ENCODE assay signal across 16 cellular contexts in genomic region chr11:41245704-41246398, GRCh38.
DNase-seq lines count a peak whose midpoint lies in the region; ATAC-seq lines count a peak whose summit lies in the region.
"Had no signal": no experiment of that assay in that cellular context is flagged by ENCODE, and none has a peak within 500 bp of the region (broad histone marks: within the 10 kb centered on the region; RNA-seq: fewer than 3 reads in every experiment).

No MANE protein-coding gene starts in this region.

- H3K4me1 ChIP-seq in right cardiac atrium (ENCODE audit: control insufficient read depth, insufficient read depth, low read length): no peaks in the 10 kb centered on the region

- H3K36me3 Mint-ChIP-seq in activated naive CD8-positive, alpha-beta T cell treated with anti-CD3 and anti-CD28 coated beads, Interleukin-2, amount 50 U/mL, for 24 hours (ENCODE audit: low read depth): no peaks in the 10 kb centered on the region
- no peaks in the 10 kb centered on the region for H3K36me3 Mint-ChIP-seq in natural killer cell treated with Interleukin-12 subunit alpha and Interleukin-12 subunit beta and Interleukin-15 and Interleukin-18, amount 100 ng/mL, for 72 hours
- H3K36me3 Mint-ChIP-seq: activated naive CD8-positive, alpha-beta T cell treated with anti-CD3 and anti-CD28 coated beads for 36 hours; CD8-positive, alpha-beta T cell had no signal

- H3K4me3 ChIP-seq in right cardiac atrium (ENCODE audit: low read length): no peak overlapping the region
- H3K4me3 ChIP-seq: ovary had no signal

- peak; percentile 36 to 76 for ATAC-seq in right cardiac atrium
- peak; percentile 13 for ATAC-seq in sciatic nerve
- ATAC-seq in activated naive CD8-positive, alpha-beta T cell treated with anti-CD3 and anti-CD28 coated beads, Interleukin-2, amount 50 U/mL, for 24 hours: no peak
- ATAC-seq in natural killer cell treated with Interleukin-12 subunit alpha and Interleukin-12 subunit beta and Interleukin-15 and Interleukin-18, amount 100 ng/mL, for 72 hours: no peak
- ATAC-seq: CD8-positive, alpha-beta T cell had no signal

- H3K4me1 Mint-ChIP-seq in activated naive CD8-positive, alpha-beta T cell treated with anti-CD3 and anti-CD28 coated beads, Interleukin-2, amount 50 U/mL, for 24 hours: no peaks in the 10 kb centered on the region
- no peaks in the 10 kb centered on the region for H3K4me1 Mint-ChIP-seq in natural killer cell treated with Interleukin-12 subunit alpha and Interleukin-12 subunit beta and Interleukin-15 and Interleukin-18, amount 100 ng/mL, for 72 hours (ENCODE audit: low read depth in 2 of 2)
- H3K4me1 Mint-ChIP-seq: activated naive CD8-positive, alpha-beta T cell treated with anti-CD3 and anti-CD28 coated beads for 36 hours had no signal

- no peaks in the 10 kb centered on the region for H3K9me3 ChIP-seq in right cardiac atrium (ENCODE audit: control insufficient read depth, low read length)
- H3K9me3 ChIP-seq: ovary had no signal

- no peaks in the 10 kb centered on the region for H3K27me3 ChIP-seq in right cardiac atrium (ENCODE audit: control insufficient read depth, insufficient read depth)
- H3K27me3 ChIP-seq: ovary had no signal

- H3K27ac Mint-ChIP-seq in activated naive CD8-positive, alpha-beta T cell treated with anti-CD3 and anti-CD28 coated beads, Interleukin-2, amount 50 U/mL, for 24 hours: no peak overlapping the region
- no peak overlapping the region for H3K27ac Mint-ChIP-seq in natural killer cell treated with Interleukin-12 subunit alpha and Interleukin-12 subunit beta and Interleukin-15 and Interleukin-18, amount 100 ng/mL, for 72 hours
- H3K27ac Mint-ChIP-seq: activated naive CD8-positive, alpha-beta T cell treated with anti-CD3 and anti-CD28 coated beads for 36 hours; CD8-positive, alpha-beta T cell; T-helper 2 cell treated with Interferon-gamma antibody and Interleukin-4, amounts not matched to agents 5 μg/mL and 100 μg/mL, for 36 hours had no signal

- peaks cover 25% of the 10 kb centered on the region for H3K9me3 Mint-ChIP-seq in activated naive CD8-positive, alpha-beta T cell treated with anti-CD3 and anti-CD28 coated beads, Interleukin-2, amount 50 U/mL, for 24 hours
- H3K9me3 Mint-ChIP-seq in natural killer cell treated with Interleukin-12 subunit alpha and Interleukin-12 subunit beta and Interleukin-15 and Interleukin-18, amount 100 ng/mL, for 72 hours: peaks cover 25% of the 10 kb centered on the region

- H3K4me3 Mint-ChIP-seq in activated naive CD8-positive, alpha-beta T cell treated with anti-CD3 and anti-CD28 coated beads, Interleukin-2, amount 50 U/mL, for 24 hours: no peak overlapping the region
- no peak overlapping the region for H3K4me3 Mint-ChIP-seq in natural killer cell treated with Interleukin-12 subunit alpha and Interleukin-12 subunit beta and Interleukin-15 and Interleukin-18, amount 100 ng/mL, for 72 hours
- H3K4me3 Mint-ChIP-seq: activated naive CD8-positive, alpha-beta T cell treated with anti-CD3 and anti-CD28 coated beads for 36 hours; CD8-positive, alpha-beta T cell; T-helper 2 cell treated with Interferon-gamma antibody and Interleukin-4, amounts not matched to agents 5 μg/mL and 100 μg/mL, for 36 hours had no signal

- H3K27ac ChIP-seq in right cardiac atrium (ENCODE audit: low read length): no peak overlapping the region
- H3K27ac ChIP-seq: ovary had no signal

- DNase-seq in NCI-H146 (lab: John Stamatoyannopoulos, UW): peak; percentile 25
- no peak for DNase-seq in NCI-H146 treated with DMSO at 0.1 percent for 48 hours (lab: John Stamatoyannopoulos, UW; ENCODE audit: unreplicated experiment)
- peak; percentile 47 for DNase-seq in NCI-H69 (lab: John Stamatoyannopoulos, UW)
- DNase-seq in right cardiac atrium: peak in 1 of 3 donors; percentile 38
- DNase-seq in sciatic nerve (ENCODE audit: low spot score): no peak
- DNase-seq in activated naive CD8-positive, alpha-beta T cell treated with anti-CD3 and anti-CD28 coated beads, Interleukin-2, amount 50 U/mL, for 24 hours: no peak
- DNase-seq in natural killer cell treated with Interleukin-12 subunit alpha and Interleukin-12 subunit beta and Interleukin-15 and Interleukin-18, amount 100 ng/mL, for 72 hours (ENCODE audit: low spot score): no peak
- no peak for DNase-seq in NCI-H128 (lab: John Stamatoyannopoulos, UW; ENCODE audit: unreplicated experiment)
- DNase-seq: activated CD4-positive, alpha-beta T cell treated with anti-CD3 and anti-CD28 coated beads for 48 hours; activated naive CD8-positive, alpha-beta T cell treated with anti-CD3 and anti-CD28 coated beads for 36 hours; activated T-cell treated with anti-CD3 and anti-CD28 coated beads, Interleukin-2, amount 50 U/mL, for 1 hour; CD8-positive, alpha-beta T cell; EL; SHP77 treated with DMSO at 0.1 percent for 48 hours had no signal

- intact Hi-C loops in right cardiac atrium (cut with DNase I) (loop anchor here in 2 of 4 donors (10.0 kb wide), 1 partner anchor 189 kb away; no protein-coding TSS in a partner anchor), sciatic nerve (cut with DNase I) (no loop called here)

- H3K27me3 Mint-ChIP-seq in activated naive CD8-positive, alpha-beta T cell treated with anti-CD3 and anti-CD28 coated beads, Interleukin-2, amount 50 U/mL, for 24 hours: no peaks in the 10 kb centered on the region
- H3K27me3 Mint-ChIP-seq in natural killer cell treated with Interleukin-12 subunit alpha and Interleukin-12 subunit beta and Interleukin-15 and Interleukin-18, amount 100 ng/mL, for 72 hours: no peaks in the 10 kb centered on the region
- H3K27me3 Mint-ChIP-seq: activated naive CD8-positive, alpha-beta T cell treated with anti-CD3 and anti-CD28 coated beads for 36 hours had no signal

- WGBS in right cardiac atrium: 87% methylated on average over 10 of the region's 10 CpGs

Comparison
In these comparisons a context has a peak if more than half of its experiments do, and no peak if none do; other contexts are left out.
1. DNase-seq: peak in NCI-H146 (single experiment) and NCI-H69 (single experiment); none in NCI-H146 treated with DMSO at 0.1 percent for 48 hours (single experiment), sciatic nerve (single experiment), activated naive CD8-positive, alpha-beta T cell treated with anti-CD3 and anti-CD28 coated beads, Interleukin-2, amount 50 U/mL, for 24 hours (single experiment), natural killer cell treated with Interleukin-12 subunit alpha and Interleukin-12 subunit beta and Interleukin-15 and Interleukin-18, amount 100 ng/mL, for 72 hours (single experiment) and NCI-H128 (single experiment).
2. ATAC-seq: peak in right cardiac atrium (2 of 2) and sciatic nerve (single experiment); none in activated naive CD8-positive, alpha-beta T cell treated with anti-CD3 and anti-CD28 coated beads, Interleukin-2, amount 50 U/mL, for 24 hours (single experiment) and natural killer cell treated with Interleukin-12 subunit alpha and Interleukin-12 subunit beta and Interleukin-15 and Interleukin-18, amount 100 ng/mL, for 72 hours (0 of 2).